In the genomic region with DNA sequence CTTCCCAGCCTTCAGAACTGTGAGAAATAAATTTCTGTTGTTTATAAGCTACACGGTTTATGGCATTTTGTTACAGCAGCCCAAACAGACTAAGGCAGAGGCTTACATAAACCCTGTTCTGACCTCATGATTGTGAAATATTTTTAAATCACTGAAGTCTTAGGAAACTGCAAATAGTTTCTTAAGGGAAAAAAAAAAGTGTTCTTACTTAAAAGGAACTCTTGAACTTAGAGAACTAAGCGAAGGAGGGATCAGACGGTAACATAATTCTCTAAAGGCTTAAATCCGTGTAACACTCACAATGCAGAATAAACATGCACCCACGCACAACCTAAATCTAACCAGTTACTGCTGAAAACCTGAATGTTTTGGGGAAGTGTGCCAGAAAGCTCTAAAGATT, we compare ENCODE assay signal across 20 cellular contexts.
DNase-seq lines count a peak whose midpoint lies in the region; ATAC-seq and TF ChIP-seq lines count a peak whose summit lies in the region.
"Had no signal": no experiment of that assay in that cellular context is flagged by ENCODE, and none has a peak within 500 bp of the region (broad histone marks: within the 10 kb centered on the region; RNA-seq: fewer than 3 reads in every experiment).

No MANE protein-coding gene starts in this region.

- ATAC-seq in lung (ENCODE audit: insufficient read depth, low FRiP score) (peak; percentile 19), psoas muscle (no peak), GM18907 (IDR thresholded peaks at IDR 0.05; ENCODE audit: unreplicated experiment) (no peak)
- ATAC-seq: left ventricle myocardium superior, mucosa of descending colon had no signal

- H3K27me3 ChIP-seq in lung (ENCODE audit: control insufficient read depth, insufficient read depth) = no peaks in the 10 kb centered on the region
- H3K27me3 ChIP-seq in left ventricle myocardium inferior (ENCODE audit: low read depth) = no peaks in the 10 kb centered on the region
- H3K27me3 ChIP-seq in psoas muscle (ENCODE audit: insufficient read depth in 3 of 3, low read length in 2 of 3) = no peaks in the 10 kb centered on the region
- H3K27me3 ChIP-seq: BLaER1, MG63, uterus had no signal

- H3K4me3 ChIP-seq in AG10803 (ENCODE audit: low read length) = no peak overlapping the region
- no peak overlapping the region for H3K4me3 ChIP-seq in epithelial cell of esophagus (ENCODE audit: low read length)
- H3K4me3 ChIP-seq in lung = no peak overlapping the region
- no peak overlapping the region for H3K4me3 ChIP-seq in left ventricle myocardium inferior
- H3K4me3 ChIP-seq in psoas muscle = no peak overlapping the region
- H3K4me3 ChIP-seq: BLaER1, MG63, mucosa of descending colon, uterus had no signal

- 46 to 54% methylated on average over 5 of the region's 5 CpGs for WGBS in lung, 2 donors
- 71 to 76% (median 75%) methylated on average over 5 of the region's 5 CpGs for whole genome bisulfite sequencing in psoas muscle, 3 donors

- H3K9me3 ChIP-seq in lung (ENCODE audit: control insufficient read depth in 2 of 2, insufficient read depth in 1 of 2, low read length in 1 of 2) = no peaks in the 10 kb centered on the region
- no peaks in the 10 kb centered on the region for H3K9me3 ChIP-seq in left ventricle myocardium inferior (replicated peaks)
- no peaks in the 10 kb centered on the region for H3K9me3 ChIP-seq in psoas muscle
- H3K9me3 ChIP-seq: BLaER1, MG63, mucosa of descending colon, uterus had no signal

- H3K4me1 ChIP-seq in lung (ENCODE audit: control insufficient read depth in 2 of 2, insufficient read depth in 2 of 2, low read length in 2 of 2) (no peaks in the 10 kb centered on the region), left ventricle myocardium inferior (no peaks in the 10 kb centered on the region), psoas muscle (no peaks in the 10 kb centered on the region)
- H3K4me1 ChIP-seq: BLaER1, uterus had no signal

- H3K36me3 ChIP-seq in lung (ENCODE audit: control insufficient read depth in 2 of 2, insufficient read depth in 2 of 2, low read length in 2 of 2) = no peaks in the 10 kb centered on the region
- no peaks in the 10 kb centered on the region for H3K36me3 ChIP-seq in left ventricle myocardium inferior
- no peaks in the 10 kb centered on the region for H3K36me3 ChIP-seq in psoas muscle (ENCODE audit: insufficient read depth in 1 of 2, low read depth in 1 of 2)
- H3K36me3 ChIP-seq: BLaER1, MG63, uterus had no signal

- intact Hi-C loops in left ventricle myocardium inferior (cut with micrococcal nuclease) = no loop called here
- intact Hi-C loops in psoas muscle (cut with DNase I) = no loop called here

- H3K27ac ChIP-seq in lung (ENCODE audit: low read depth in 1 of 2, low read length in 1 of 2) (no peak overlapping the region), left ventricle myocardium inferior (replicated peaks) (no peak overlapping the region), psoas muscle (no peak overlapping the region)
- H3K27ac ChIP-seq: BLaER1, HL-60, uterus had no signal

- no peak for TF ChIP-seq CTCF in AG10803 (conservative IDR thresholded peaks at IDR 0.05; ENCODE audit: low read length)
- TF ChIP-seq CTCF in epithelial cell of esophagus (IDR thresholded peaks at IDR 0.05; ENCODE audit: insufficient read depth, low read depth, low read length, missing control alignments) = no peak
- TF ChIP-seq CTCF in lung (IDR thresholded peaks at IDR 0.05; ENCODE audit: control extremely low read depth, extremely low read depth) = no peak
- TF ChIP-seq CTCF in left ventricle myocardium inferior (IDR thresholded peaks at IDR 0.05; ENCODE audit: borderline replicate concordance) = no peak
- no peak for TF ChIP-seq CTCF in psoas muscle (IDR thresholded peaks at IDR 0.05)

- peak; percentile 3 for DNase-seq in AG10803 (ENCODE audit: low read depth)
- peak; percentile 44 for DNase-seq in NOMO-1 treated with DMSO at 0.1 percent for 48 hours (lab: John Stamatoyannopoulos, UW; ENCODE audit: unreplicated experiment)
- peak; percentile 23 for DNase-seq in epithelial cell of esophagus (ENCODE audit: low read depth)
- no peak for DNase-seq in lung (ENCODE audit: low spot score)
- no peak for DNase-seq in left ventricle myocardium inferior
- DNase-seq in stimulated activated CD4-positive, alpha-beta T cell treated with anti-CD3 and anti-CD28 coated beads, Interleukin-15, amount 100 ng/mL, for 24 hours = no peak
- no peak for DNase-seq in psoas muscle
- DNase-seq: activated CD4-positive, alpha-beta T cell treated with anti-CD3 and anti-CD28 coated beads, Interleukin-2, amount 10 ng/mL, durations not matched to agents 24 days and 14 days; activated naive CD8-positive, alpha-beta T cell treated with anti-CD3 and anti-CD28 coated beads, Interleukin-2, amount 10 ng/mL, durations not matched to agents 7 days and 5 days; EL; left ventricle myocardium superior; MG63; mucosa of descending colon; NCI-H1694; Right ventricle myocardium superior; stimulated activated CD4-positive, alpha-beta T cell treated with anti-CD3 and anti-CD28 coated beads, Interleukin-12 subunit alpha, Interleukin-12 subunit beta, amount 100 ng/mL, for 4 hours; uterus had no signal

Comparison
In these comparisons a context has a peak if more than half of its experiments do, and no peak if none do; other contexts are left out.
1. DNase-seq: peak in AG10803 (single experiment), NOMO-1 treated with DMSO at 0.1 percent for 48 hours (single experiment) and epithelial cell of esophagus (single experiment); none in lung (single experiment), left ventricle myocardium inferior (single experiment), stimulated activated CD4-positive, alpha-beta T cell treated with anti-CD3 and anti-CD28 coated beads, Interleukin-15, amount 100 ng/mL, for 24 hours (single experiment) and psoas muscle (0 of 2).